Comparison of ENCODE assay signal across 22 cellular contexts in the genomic region with DNA sequence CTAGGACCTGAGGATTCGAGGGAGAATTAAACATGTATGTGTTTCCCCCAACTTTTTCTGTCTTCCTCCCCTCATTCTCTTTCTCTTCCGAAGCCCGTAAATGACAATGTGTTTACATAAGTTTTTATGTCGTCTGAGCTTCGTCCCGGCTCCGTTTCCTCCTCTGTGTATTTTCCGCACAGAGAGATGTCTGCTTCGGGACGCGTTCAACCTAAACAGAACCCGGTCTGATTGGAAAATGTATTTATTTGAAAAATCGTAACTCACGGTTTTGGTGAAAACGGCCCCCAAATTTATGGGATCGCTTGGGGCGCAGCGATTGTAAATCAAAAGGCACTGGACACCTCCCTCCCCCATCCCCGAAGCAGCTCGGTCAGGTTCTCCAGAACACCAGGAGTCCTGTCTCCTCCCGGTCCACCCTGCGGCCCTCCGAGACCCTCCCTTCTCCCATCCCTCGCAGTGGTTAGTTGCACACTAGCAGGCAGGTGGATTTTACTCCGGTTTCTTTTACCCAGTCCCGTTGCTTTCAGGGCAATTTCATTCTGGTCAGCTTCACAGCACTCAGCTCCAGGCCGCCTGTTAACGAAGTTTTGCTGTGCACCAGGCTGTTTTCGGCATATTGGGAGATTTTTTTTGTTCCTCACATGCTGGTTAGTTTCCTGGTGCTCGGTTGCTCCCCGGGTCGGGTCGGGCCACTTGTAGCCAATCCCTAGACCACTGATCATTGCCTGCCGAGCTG. TPM values are rescaled to one million over a fixed set of nuclear protein-coding genes. Genes with fewer than 3 reads are reported as not detected.
DNase-seq lines count a peak whose midpoint lies in the region.
"Had no signal": no experiment of that assay in that cellular context is flagged by ENCODE, and none has a peak within 500 bp of the region (broad histone marks: within the 10 kb centered on the region; RNA-seq: fewer than 3 reads in every experiment).

No MANE protein-coding gene starts in this region.

- no peak overlapping the region for H3K14ac ChIP-seq in neuronal stem cell (ENCODE audit: low read length)

- peak overlapping the region in 2 of 4 donors; percentile 19 to 33 for H3K4me3 Mint-ChIP-seq in IgD-negative memory B cell
- H3K4me3 Mint-ChIP-seq: activated T-cell treated with anti-CD3 and anti-CD28 coated beads, Interleukin-2, amount 50 U/mL, for 4 hours had no signal

- H3K27me3 ChIP-seq in iPS-15b (ENCODE audit: control insufficient read depth, insufficient read depth, low read length) (peaks cover 96% of the 10 kb centered on the region), neuronal stem cell (ENCODE audit: control insufficient read depth in 3 of 3, insufficient read depth in 3 of 3, low read depth in 1 of 3, low read length in 3 of 3) (peaks cover 60 to 96% (median 90%) of the 10 kb centered on the region in 3 experiments)

- no peak overlapping the region for H3K4ac ChIP-seq in neuronal stem cell (ENCODE audit: low read length)

- DNase-seq in ELF-1 (ENCODE audit: low read depth, low spot score) (peak; percentile 62), neuronal stem cell (ENCODE audit: low spot score) (peak; percentile 33), activated gamma-delta T cell treated with Interleukin-2 at 50 U/mL for 16 hours (no peak), SW480 (ENCODE audit: low spot score) (no peak), T-helper 9 cell (no peak)
- DNase-seq in stimulated activated CD4-positive, alpha-beta T cell treated with anti-CD3 and anti-CD28 coated beads, Interleukin-4, amount 100 ng/mL, for 4 hours: no peak
- DNase-seq: activated CD4-positive, alpha-beta T cell treated with anti-CD3 and anti-CD28 coated beads, Interleukin-2, amount 50 U/mL, for 48 hours; activated T-cell treated with anti-CD3 and anti-CD28 coated beads, Interleukin-2, amount 50 U/mL, for 4 hours; caudate nucleus; effector CD4-positive, alpha-beta T cell; GDM1; HCEC 1CT; heart left ventricle; MG63; naive thymus-derived CD4-positive, alpha-beta T cell; NCI-H1930; NCI-H510A; PC-9; SK-N-SH; substantia nigra had no signal

- H3K4me1 ChIP-seq in iPS-15b (ENCODE audit: control insufficient read depth, insufficient read depth, low read length) (peaks cover 30% of the 10 kb centered on the region), neuronal stem cell (ENCODE audit: control insufficient read depth in 2 of 2, insufficient read depth in 1 of 2, low read depth in 1 of 2, low read length in 2 of 2) (peaks cover 0 to 4% of the 10 kb centered on the region in 2 donors)

- H3K9me3 Mint-ChIP-seq in IgD-negative memory B cell: peaks cover 0 to 3% (median 0%) of the 10 kb centered on the region in 3 donors
- H3K9me3 Mint-ChIP-seq: activated T-cell treated with anti-CD3 and anti-CD28 coated beads, Interleukin-2, amount 50 U/mL, for 4 hours had no signal

- WGBS in neuronal stem cell (ENCODE audit: extremely low coverage in 2 of 2, insufficient read length in 2 of 2, insufficient replicate concordance in 1 of 2), 2 donors: no CpG with 5 or more reads among the region's 34 CpGs

- H3K4me3 ChIP-seq in iPS-15b (ENCODE audit: low read depth, low read length) (peak overlapping the region; percentile 36), neuronal stem cell (ENCODE audit: low read length in 2 of 2) (no peak overlapping the region)
- H3K4me3 ChIP-seq: heart left ventricle, MG63, PC-9 had no signal

- H2BK5ac ChIP-seq in neuronal stem cell (ENCODE audit: low read length): no peak overlapping the region

- H3K27me3 Mint-ChIP-seq in IgD-negative memory B cell: peaks cover 80% of the 10 kb centered on the region

- no peak overlapping the region for H3K4me2 ChIP-seq in neuronal stem cell (ENCODE audit: insufficient read depth, low read length, poor library complexity, severe bottlenecking)
- H3K4me2 ChIP-seq: PC-9, SK-N-SH had no signal

- peaks cover 7 to 19% (median 14%) of the 10 kb centered on the region in 3 donors for H3K4me1 Mint-ChIP-seq in IgD-negative memory B cell

- H3K36me3 Mint-ChIP-seq in IgD-negative memory B cell: no peaks in the 10 kb centered on the region

- H3K79me1 ChIP-seq in neuronal stem cell (ENCODE audit: low read depth, low read length): no peaks in the 10 kb centered on the region

- H3K9ac ChIP-seq in iPS-15b (ENCODE audit: low read depth, low read length): no peak overlapping the region
- no peak overlapping the region for H3K9ac ChIP-seq in neuronal stem cell (ENCODE audit: low read depth, low read length, poor library complexity)
- H3K9ac ChIP-seq: SK-N-SH had no signal

- no peak overlapping the region for H2BK120ac ChIP-seq in neuronal stem cell (ENCODE audit: low read depth, low read length)

- no peak overlapping the region for H4K91ac ChIP-seq in neuronal stem cell (ENCODE audit: low read depth, low read length, poor library complexity)

- no peak overlapping the region for H4K8ac ChIP-seq in neuronal stem cell (ENCODE audit: low read depth, low read length)

- H2AK5ac ChIP-seq in neuronal stem cell (ENCODE audit: low read depth, low read length): no peak overlapping the region

- H3K9me3 ChIP-seq in iPS-15b (ENCODE audit: control insufficient read depth, insufficient read depth, low read length) (no peaks in the 10 kb centered on the region), neuronal stem cell (replicated peaks in 1 of 2; ENCODE audit: control insufficient read depth in 2 of 2, insufficient read depth in 1 of 2, low read depth in 1 of 2, low read length in 2 of 2) (no peaks in the 10 kb centered on the region)
- H3K9me3 ChIP-seq: heart left ventricle, MG63, SK-N-SH had no signal

- H2AFZ ChIP-seq in neuronal stem cell (ENCODE audit: low read length): no peak overlapping the region
- H2AFZ ChIP-seq: PC-9 had no signal

- no peak overlapping the region for H2BK12ac ChIP-seq in neuronal stem cell (ENCODE audit: low read length)

- H3K27ac ChIP-seq in neuronal stem cell (replicated peaks; ENCODE audit: low read length): no peak overlapping the region
- H3K27ac ChIP-seq: PC-9 had no signal

- no peak overlapping the region for H3K23ac ChIP-seq in neuronal stem cell (ENCODE audit: low read depth, low read length, poor library complexity)

- no peaks in the 10 kb centered on the region for H3K36me3 ChIP-seq in iPS-15b (ENCODE audit: control insufficient read depth, insufficient read depth, low read length)
- no peaks in the 10 kb centered on the region for H3K36me3 ChIP-seq in neuronal stem cell (replicated peaks in 1 of 2; ENCODE audit: control insufficient read depth in 2 of 2, insufficient read depth in 2 of 2, low read length in 2 of 2)
- H3K36me3 ChIP-seq: heart left ventricle, MG63 had no signal

- H3K18ac ChIP-seq in neuronal stem cell (ENCODE audit: low read length): no peak overlapping the region

- H3K27ac Mint-ChIP-seq in IgD-negative memory B cell: peak overlapping the region; percentile 54 to 79 (median 74)

- no peak overlapping the region for H2BK15ac ChIP-seq in neuronal stem cell (ENCODE audit: low read length)

RNA-seq across cellular contexts. Expression of gene HAND1, which starts 5.8 kb away (rescaled TPM):
- polyA plus RNA-seq in IgD-negative memory B cell: not detected
- not detected for polyA plus RNA-seq in neuronal stem cell (2013, experiment 1 of 2)
- not detected for polyA plus RNA-seq in neuronal stem cell (2013, experiment 2 of 2)
- polyA plus RNA-seq: naive thymus-derived CD4-positive, alpha-beta T cell had no signal

RNA-seq across cellular contexts. Expression of gene SAP30L, which starts 38.0 kb away (rescaled TPM):
- polyA plus RNA-seq in IgD-negative memory B cell: 34.2 TPM
- polyA plus RNA-seq in neuronal stem cell (2013, experiment 1 of 2): 57.9 TPM
- polyA plus RNA-seq in neuronal stem cell (2013, experiment 2 of 2): 60.6 TPM

Comparison
In these comparisons a context has a peak if more than half of its experiments do, and no peak if none do; other contexts are left out.
1. DNase-seq: peak in ELF-1 (single experiment) and neuronal stem cell (single experiment); none in stimulated activated CD4-positive, alpha-beta T cell treated with anti-CD3 and anti-CD28 coated beads, Interleukin-4, amount 100 ng/mL, for 4 hours (0 of 2), activated gamma-delta T cell treated with Interleukin-2 at 50 U/mL for 16 hours (single experiment), SW480 (single experiment) and T-helper 9 cell (single experiment).